ENCODE assay signal across 24 cellular contexts in the genomic region with DNA sequence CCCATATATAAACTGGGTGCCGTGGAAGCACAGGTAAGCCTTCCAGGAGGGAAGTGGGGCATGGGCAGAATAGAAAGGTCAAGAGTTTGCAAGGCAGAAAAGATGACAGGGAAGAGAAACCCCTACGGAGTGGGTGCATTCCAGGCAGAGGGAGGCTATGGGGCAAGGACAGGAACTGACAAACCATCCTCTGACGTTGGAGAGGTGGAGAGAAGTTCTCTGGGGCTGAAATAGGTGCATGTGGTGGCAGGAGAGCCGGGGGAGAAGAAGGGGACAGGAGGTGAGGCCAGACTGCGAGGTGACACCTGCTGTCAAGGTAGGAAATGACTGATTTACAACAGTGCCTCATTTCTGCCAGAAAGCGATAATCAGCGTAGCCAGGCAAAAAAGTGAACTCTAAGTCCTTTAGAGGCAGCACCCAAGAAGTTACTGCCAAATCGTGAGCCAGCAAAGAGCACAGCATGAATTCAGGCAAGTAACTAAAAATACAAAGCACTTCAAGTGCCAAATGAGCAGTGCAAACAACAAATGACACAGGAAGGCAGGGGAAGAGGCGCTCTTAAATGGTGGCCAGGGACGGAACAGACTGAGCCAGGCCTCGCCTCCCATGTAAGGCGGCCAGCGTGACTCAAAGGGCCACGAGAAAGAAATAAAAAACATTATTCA.
DNase-seq lines count a peak whose midpoint lies in the region; ATAC-seq and TF ChIP-seq lines count a peak whose summit lies in the region.
"Had no signal": no experiment of that assay in that cellular context is flagged by ENCODE, and none has a peak within 500 bp of the region (broad histone marks: within the 10 kb centered on the region; RNA-seq: fewer than 3 reads in every experiment).

No MANE protein-coding gene starts in this region.

- no peak overlapping the region for H3K4me3 ChIP-seq in GM12865 (ENCODE audit: low read depth, low read length)
- H3K4me3 ChIP-seq: gastroesophageal sphincter, skin epidermis, uterus had no signal

- no peaks in the 10 kb centered on the region for H3K27me3 Mint-ChIP-seq in activated naive CD4-positive, alpha-beta T cell treated with anti-CD3 and anti-CD28 coated beads, Interleukin-2, amount 10 ng/mL, durations not matched to agents 7 days and 5 days
- H3K27me3 Mint-ChIP-seq: natural killer cell treated with Interleukin-12 subunit alpha and Interleukin-12 subunit beta and Interleukin-15 and Interleukin-18, amount 100 ng/mL, for 72 hours had no signal

- H3K9me3 Mint-ChIP-seq in activated naive CD4-positive, alpha-beta T cell treated with anti-CD3 and anti-CD28 coated beads, Interleukin-2, amount 10 ng/mL, durations not matched to agents 7 days and 5 days = no peaks in the 10 kb centered on the region
- no peaks in the 10 kb centered on the region for H3K9me3 Mint-ChIP-seq in stimulated activated effector memory CD8-positive, alpha-beta T cell treated with anti-CD3 and anti-CD28 coated beads, Interleukin-12 subunit alpha, Interleukin-12 subunit beta, amount 100 ng/mL, for 72 hours
- H3K9me3 Mint-ChIP-seq: natural killer cell treated with Interleukin-12 subunit alpha and Interleukin-12 subunit beta and Interleukin-15 and Interleukin-18, amount 100 ng/mL, for 72 hours; T-helper 2 cell treated with Interferon-gamma antibody and Interleukin-4, amounts not matched to agents 5 μg/mL and 100 μg/mL, for 36 hours had no signal

- no peak for TF ChIP-seq CTCF in GM12865 (IDR thresholded peaks at IDR 0.05; ENCODE audit: insufficient read depth, low read depth, low read length, missing control alignments)

- no peak for DNase-seq in activated naive CD4-positive, alpha-beta T cell treated with anti-CD3 and anti-CD28 coated beads, Interleukin-2, amount 10 ng/mL, durations not matched to agents 7 days and 5 days
- no peak for DNase-seq in activated naive CD4-positive, alpha-beta T cell treated with anti-CD3 and anti-CD28 coated beads, Interleukin-2, amount 50 U/mL, for 16 hours
- DNase-seq in GM12865 (ENCODE audit: low read depth) (peak; percentile 12), cerebellum (ENCODE audit: low spot score) (peak; percentile 42)
- DNase-seq in stimulated activated effector memory CD8-positive, alpha-beta T cell treated with anti-CD3 and anti-CD28 coated beads, Interleukin-12 subunit alpha, Interleukin-12 subunit beta, amount 100 ng/mL, for 72 hours (ENCODE audit: low spot score in 2 of 2) = no peak
- DNase-seq: ACHN; activated CD8-positive, alpha-beta memory T cell treated with anti-CD3 and anti-CD28 coated beads for 24 hours; activated gamma-delta T cell; amniotic stem cell; BE2C; brain microvascular endothelial cell; DMS 273 treated with DMSO at 0.1 percent for 48 hours; Karpas-422; NCI-H1417; NCI-H2081; NCI-H2227 treated with DMSO at 0.1 percent for 48 hours; stimulated activated naive CD8-positive, alpha-beta T cell treated with anti-CD3 and anti-CD28 coated beads, Interleukin-15, Interleukin-2, amounts not matched to agents 100 U/mL and 50 U/mL, for 24 hours; uterus had no signal

- H3K36me3 Mint-ChIP-seq in activated naive CD4-positive, alpha-beta T cell treated with anti-CD3 and anti-CD28 coated beads, Interleukin-2, amount 10 ng/mL, durations not matched to agents 7 days and 5 days = peaks cover 49% of the 10 kb centered on the region
- H3K36me3 Mint-ChIP-seq in stimulated activated effector memory CD8-positive, alpha-beta T cell treated with anti-CD3 and anti-CD28 coated beads, Interleukin-12 subunit alpha, Interleukin-12 subunit beta, amount 100 ng/mL, for 72 hours = peaks cover 21% of the 10 kb centered on the region
- H3K36me3 Mint-ChIP-seq: natural killer cell treated with Interleukin-12 subunit alpha and Interleukin-12 subunit beta and Interleukin-15 and Interleukin-18, amount 100 ng/mL, for 72 hours had no signal

- CTCF ChIA-PET in activated naive CD4-positive, alpha-beta T cell treated with anti-CD3 and anti-CD28 coated beads, Interleukin-2, amount 10 ng/mL, durations not matched to agents 7 days and 5 days (lab: Charles Lee) = no interaction called here

- ATAC-seq in stimulated activated effector memory CD8-positive, alpha-beta T cell treated with anti-CD3 and anti-CD28 coated beads, Interleukin-12 subunit alpha, Interleukin-12 subunit beta, amount 100 ng/mL, for 72 hours = no peak
- ATAC-seq in GM18909 (IDR thresholded peaks at IDR 0.05; ENCODE audit: poor library complexity, unreplicated experiment) = no peak
- ATAC-seq in GM19467 (IDR thresholded peaks at IDR 0.05; ENCODE audit: unreplicated experiment) = no peak
- ATAC-seq: gastroesophageal sphincter; stimulated activated naive CD8-positive, alpha-beta T cell treated with anti-CD3 and anti-CD28 coated beads, Interleukin-15, Interleukin-2, amounts not matched to agents 100 U/mL and 50 U/mL, for 24 hours had no signal

- H3K27ac Mint-ChIP-seq in activated naive CD4-positive, alpha-beta T cell treated with anti-CD3 and anti-CD28 coated beads, Interleukin-2, amount 10 ng/mL, durations not matched to agents 7 days and 5 days = peak overlapping the region; percentile 28
- H3K27ac Mint-ChIP-seq in stimulated activated effector memory CD8-positive, alpha-beta T cell treated with anti-CD3 and anti-CD28 coated beads, Interleukin-12 subunit alpha, Interleukin-12 subunit beta, amount 100 ng/mL, for 72 hours = peak overlapping the region; percentile 46
- H3K27ac Mint-ChIP-seq: natural killer cell treated with Interleukin-12 subunit alpha and Interleukin-12 subunit beta and Interleukin-15 and Interleukin-18, amount 100 ng/mL, for 72 hours; T-helper 2 cell treated with Interferon-gamma antibody and Interleukin-4, amounts not matched to agents 5 μg/mL and 100 μg/mL, for 36 hours had no signal

- H3K4me3 Mint-ChIP-seq in activated naive CD4-positive, alpha-beta T cell treated with anti-CD3 and anti-CD28 coated beads, Interleukin-2, amount 10 ng/mL, durations not matched to agents 7 days and 5 days = no peak overlapping the region
- H3K4me3 Mint-ChIP-seq in stimulated activated effector memory CD8-positive, alpha-beta T cell treated with anti-CD3 and anti-CD28 coated beads, Interleukin-12 subunit alpha, Interleukin-12 subunit beta, amount 100 ng/mL, for 72 hours = no peak overlapping the region
- H3K4me3 Mint-ChIP-seq: natural killer cell treated with Interleukin-12 subunit alpha and Interleukin-12 subunit beta and Interleukin-15 and Interleukin-18, amount 100 ng/mL, for 72 hours; T-helper 2 cell treated with Interferon-gamma antibody and Interleukin-4, amounts not matched to agents 5 μg/mL and 100 μg/mL, for 36 hours had no signal

- H3K4me1 Mint-ChIP-seq in activated naive CD4-positive, alpha-beta T cell treated with anti-CD3 and anti-CD28 coated beads, Interleukin-2, amount 10 ng/mL, durations not matched to agents 7 days and 5 days = peaks cover 22% of the 10 kb centered on the region
- peaks cover 19% of the 10 kb centered on the region for H3K4me1 Mint-ChIP-seq in stimulated activated effector memory CD8-positive, alpha-beta T cell treated with anti-CD3 and anti-CD28 coated beads, Interleukin-12 subunit alpha, Interleukin-12 subunit beta, amount 100 ng/mL, for 72 hours

Comparison
In these comparisons a context has a peak if more than half of its experiments do, and no peak if none do; other contexts are left out.
1. DNase-seq: peak in GM12865 (single experiment) and cerebellum (single experiment); none in activated naive CD4-positive, alpha-beta T cell treated with anti-CD3 and anti-CD28 coated beads, Interleukin-2, amount 10 ng/mL, durations not matched to agents 7 days and 5 days (single experiment), activated naive CD4-positive, alpha-beta T cell treated with anti-CD3 and anti-CD28 coated beads, Interleukin-2, amount 50 U/mL, for 16 hours (single experiment) and stimulated activated effector memory CD8-positive, alpha-beta T cell treated with anti-CD3 and anti-CD28 coated beads, Interleukin-12 subunit alpha, Interleukin-12 subunit beta, amount 100 ng/mL, for 72 hours (0 of 2).